Comparison of ENCODE assay signal across 1 cellular context in genomic region chr19:14363203-14364097, GRCh38.
A peak's percentile ranks its signal among the peaks of the same experiment; 100 is the strongest.
TF ChIP-seq lines count a peak whose summit lies in the region.

No MANE protein-coding gene starts in this region.

TF ChIP-seq in K562, 482 proteins besides CTCF, POLR2A, EP300 and RAD21 (continued from another document and continues in another):
- TF ChIP-seq ZNF592 (IDR thresholded peaks at IDR 0.05) = 0 out of 2 replicates have a peak, but pooled peaks have one; percentile 31
- TF ChIP-seq FOXA1 (IDR thresholded peaks at IDR 0.05; ENCODE audit: borderline replicate concordance) = no peak
- peak; percentile 74 for TF ChIP-seq NCOR1 (IDR thresholded peaks at IDR 0.05)
- TF ChIP-seq, protein P1, sequence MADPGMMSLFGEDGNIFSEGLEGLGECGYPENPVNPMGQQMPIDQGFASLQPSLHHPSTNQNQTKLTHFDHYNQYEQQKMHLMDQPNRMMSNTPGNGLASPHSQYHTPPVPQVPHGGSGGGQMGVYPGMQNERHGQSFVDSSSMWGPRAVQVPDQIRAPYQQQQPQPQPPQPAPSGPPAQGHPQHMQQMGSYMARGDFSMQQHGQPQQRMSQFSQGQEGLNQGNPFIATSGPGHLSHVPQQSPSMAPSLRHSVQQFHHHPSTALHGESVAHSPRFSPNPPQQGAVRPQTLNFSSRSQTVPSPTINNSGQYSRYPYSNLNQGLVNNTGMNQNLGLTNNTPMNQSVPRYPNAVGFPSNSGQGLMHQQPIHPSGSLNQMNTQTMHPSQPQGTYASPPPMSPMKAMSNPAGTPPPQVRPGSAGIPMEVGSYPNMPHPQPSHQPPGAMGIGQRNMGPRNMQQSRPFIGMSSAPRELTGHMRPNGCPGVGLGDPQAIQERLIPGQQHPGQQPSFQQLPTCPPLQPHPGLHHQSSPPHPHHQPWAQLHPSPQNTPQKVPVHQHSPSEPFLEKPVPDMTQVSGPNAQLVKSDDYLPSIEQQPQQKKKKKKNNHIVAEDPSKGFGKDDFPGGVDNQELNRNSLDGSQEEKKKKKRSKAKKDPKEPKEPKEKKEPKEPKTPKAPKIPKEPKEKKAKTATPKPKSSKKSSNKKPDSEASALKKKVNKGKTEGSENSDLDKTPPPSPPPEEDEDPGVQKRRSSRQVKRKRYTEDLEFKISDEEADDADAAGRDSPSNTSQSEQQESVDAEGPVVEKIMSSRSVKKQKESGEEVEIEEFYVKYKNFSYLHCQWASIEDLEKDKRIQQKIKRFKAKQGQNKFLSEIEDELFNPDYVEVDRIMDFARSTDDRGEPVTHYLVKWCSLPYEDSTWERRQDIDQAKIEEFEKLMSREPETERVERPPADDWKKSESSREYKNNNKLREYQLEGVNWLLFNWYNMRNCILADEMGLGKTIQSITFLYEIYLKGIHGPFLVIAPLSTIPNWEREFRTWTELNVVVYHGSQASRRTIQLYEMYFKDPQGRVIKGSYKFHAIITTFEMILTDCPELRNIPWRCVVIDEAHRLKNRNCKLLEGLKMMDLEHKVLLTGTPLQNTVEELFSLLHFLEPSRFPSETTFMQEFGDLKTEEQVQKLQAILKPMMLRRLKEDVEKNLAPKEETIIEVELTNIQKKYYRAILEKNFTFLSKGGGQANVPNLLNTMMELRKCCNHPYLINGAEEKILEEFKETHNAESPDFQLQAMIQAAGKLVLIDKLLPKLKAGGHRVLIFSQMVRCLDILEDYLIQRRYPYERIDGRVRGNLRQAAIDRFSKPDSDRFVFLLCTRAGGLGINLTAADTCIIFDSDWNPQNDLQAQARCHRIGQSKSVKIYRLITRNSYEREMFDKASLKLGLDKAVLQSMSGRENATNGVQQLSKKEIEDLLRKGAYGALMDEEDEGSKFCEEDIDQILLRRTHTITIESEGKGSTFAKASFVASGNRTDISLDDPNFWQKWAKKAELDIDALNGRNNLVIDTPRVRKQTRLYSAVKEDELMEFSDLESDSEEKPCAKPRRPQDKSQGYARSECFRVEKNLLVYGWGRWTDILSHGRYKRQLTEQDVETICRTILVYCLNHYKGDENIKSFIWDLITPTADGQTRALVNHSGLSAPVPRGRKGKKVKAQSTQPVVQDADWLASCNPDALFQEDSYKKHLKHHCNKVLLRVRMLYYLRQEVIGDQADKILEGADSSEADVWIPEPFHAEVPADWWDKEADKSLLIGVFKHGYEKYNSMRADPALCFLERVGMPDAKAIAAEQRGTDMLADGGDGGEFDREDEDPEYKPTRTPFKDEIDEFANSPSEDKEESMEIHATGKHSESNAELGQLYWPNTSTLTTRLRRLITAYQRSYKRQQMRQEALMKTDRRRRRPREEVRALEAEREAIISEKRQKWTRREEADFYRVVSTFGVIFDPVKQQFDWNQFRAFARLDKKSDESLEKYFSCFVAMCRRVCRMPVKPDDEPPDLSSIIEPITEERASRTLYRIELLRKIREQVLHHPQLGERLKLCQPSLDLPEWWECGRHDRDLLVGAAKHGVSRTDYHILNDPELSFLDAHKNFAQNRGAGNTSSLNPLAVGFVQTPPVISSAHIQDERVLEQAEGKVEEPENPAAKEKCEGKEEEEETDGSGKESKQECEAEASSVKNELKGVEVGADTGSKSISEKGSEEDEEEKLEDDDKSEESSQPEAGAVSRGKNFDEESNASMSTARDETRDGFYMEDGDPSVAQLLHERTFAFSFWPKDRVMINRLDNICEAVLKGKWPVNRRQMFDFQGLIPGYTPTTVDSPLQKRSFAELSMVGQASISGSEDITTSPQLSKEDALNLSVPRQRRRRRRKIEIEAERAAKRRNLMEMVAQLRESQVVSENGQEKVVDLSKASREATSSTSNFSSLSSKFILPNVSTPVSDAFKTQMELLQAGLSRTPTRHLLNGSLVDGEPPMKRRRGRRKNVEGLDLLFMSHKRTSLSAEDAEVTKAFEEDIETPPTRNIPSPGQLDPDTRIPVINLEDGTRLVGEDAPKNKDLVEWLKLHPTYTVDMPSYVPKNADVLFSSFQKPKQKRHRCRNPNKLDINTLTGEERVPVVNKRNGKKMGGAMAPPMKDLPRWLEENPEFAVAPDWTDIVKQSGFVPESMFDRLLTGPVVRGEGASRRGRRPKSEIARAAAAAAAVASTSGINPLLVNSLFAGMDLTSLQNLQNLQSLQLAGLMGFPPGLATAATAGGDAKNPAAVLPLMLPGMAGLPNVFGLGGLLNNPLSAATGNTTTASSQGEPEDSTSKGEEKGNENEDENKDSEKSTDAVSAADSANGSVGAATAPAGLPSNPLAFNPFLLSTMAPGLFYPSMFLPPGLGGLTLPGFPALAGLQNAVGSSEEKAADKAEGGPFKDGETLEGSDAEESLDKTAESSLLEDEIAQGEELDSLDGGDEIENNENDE (IDR thresholded peaks at IDR 0.05; ENCODE audit: low read depth, low read length) = no peak
- peak; percentile 67 for TF ChIP-seq NEUROD1 (IDR thresholded peaks at IDR 0.05; ENCODE audit: borderline replicate concordance, low read depth, low read length, partially characterized antibody)
- TF ChIP-seq CEBPB (tag; IDR thresholded peaks at IDR 0.05) = no peak
- peak; percentile 73 for TF ChIP-seq CBFA2T3 (IDR thresholded peaks at IDR 0.05)
- TF ChIP-seq, protein P2, sequence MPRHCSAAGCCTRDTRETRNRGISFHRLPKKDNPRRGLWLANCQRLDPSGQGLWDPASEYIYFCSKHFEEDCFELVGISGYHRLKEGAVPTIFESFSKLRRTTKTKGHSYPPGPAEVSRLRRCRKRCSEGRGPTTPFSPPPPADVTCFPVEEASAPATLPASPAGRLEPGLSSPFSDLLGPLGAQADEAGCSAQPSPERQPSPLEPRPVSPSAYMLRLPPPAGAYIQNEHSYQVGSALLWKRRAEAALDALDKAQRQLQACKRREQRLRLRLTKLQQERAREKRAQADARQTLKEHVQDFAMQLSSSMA (CRISPR knock-in tag; IDR thresholded peaks at IDR 0.05) = no peak
- no peak for TF ChIP-seq ASH1L (IDR thresholded peaks at IDR 0.05; ENCODE audit: borderline replicate concordance, low read depth, partially characterized antibody)
- no peak for TF ChIP-seq ZNF324 (CRISPR knock-in tag; IDR thresholded peaks at IDR 0.05)
- TF ChIP-seq DACH1 (IDR thresholded peaks at IDR 0.05; ENCODE audit: partially characterized antibody) = no peak
- TF ChIP-seq CAMTA2 (CRISPR knock-in tag; conservative IDR thresholded peaks at IDR 0.05) = no peak
- TF ChIP-seq PHTF2 (CRISPR knock-in tag; IDR thresholded peaks at IDR 0.05) = no peak
- TF ChIP-seq ZNF584 (CRISPR knock-in tag; IDR thresholded peaks at IDR 0.05; ENCODE audit: low read depth) = no peak
- TF ChIP-seq KHSRP (IDR thresholded peaks at IDR 0.05) = no peak
- no peak for TF ChIP-seq FOXJ3 (CRISPR knock-in tag; IDR thresholded peaks at IDR 0.05)
- no peak; a peak in 1 of 4 replicates for TF ChIP-seq ETV6 (IDR thresholded peaks at IDR 0.05; ENCODE audit: borderline replicate concordance in 1 of 2, low read depth in 2 of 2, low read length in 1 of 2)
- TF ChIP-seq ETV6 (CRISPR knock-in tag; IDR thresholded peaks at IDR 0.05; ENCODE audit: borderline replicate concordance) = no peak
- no peak for TF ChIP-seq IRF2 (CRISPR knock-in tag; IDR thresholded peaks at IDR 0.05)
- TF ChIP-seq TAF9B (IDR thresholded peaks at IDR 0.05; ENCODE audit: partially characterized antibody) = peak; percentile 49
- TF ChIP-seq ZNF133 (CRISPR knock-in tag; IDR thresholded peaks at IDR 0.05) = no peak
- TF ChIP-seq NR2C2 (CRISPR knock-in tag; IDR thresholded peaks at IDR 0.05) = no peak
- TF ChIP-seq NR2C2 (tag; IDR thresholded peaks at IDR 0.05) = no peak
- no peak for TF ChIP-seq THRAP3 (IDR thresholded peaks at IDR 0.05; ENCODE audit: borderline replicate concordance)
- no peak for TF ChIP-seq MXD1 (CRISPR knock-in tag; IDR thresholded peaks at IDR 0.05; ENCODE audit: borderline replicate concordance, poor library complexity, severe bottlenecking)
- no peak for TF ChIP-seq FOXA3 (CRISPR knock-in tag; conservative IDR thresholded peaks at IDR 0.05 in 1 of 2, IDR thresholded peaks at IDR 0.05 in 1 of 2)
- TF ChIP-seq, protein P3, sequence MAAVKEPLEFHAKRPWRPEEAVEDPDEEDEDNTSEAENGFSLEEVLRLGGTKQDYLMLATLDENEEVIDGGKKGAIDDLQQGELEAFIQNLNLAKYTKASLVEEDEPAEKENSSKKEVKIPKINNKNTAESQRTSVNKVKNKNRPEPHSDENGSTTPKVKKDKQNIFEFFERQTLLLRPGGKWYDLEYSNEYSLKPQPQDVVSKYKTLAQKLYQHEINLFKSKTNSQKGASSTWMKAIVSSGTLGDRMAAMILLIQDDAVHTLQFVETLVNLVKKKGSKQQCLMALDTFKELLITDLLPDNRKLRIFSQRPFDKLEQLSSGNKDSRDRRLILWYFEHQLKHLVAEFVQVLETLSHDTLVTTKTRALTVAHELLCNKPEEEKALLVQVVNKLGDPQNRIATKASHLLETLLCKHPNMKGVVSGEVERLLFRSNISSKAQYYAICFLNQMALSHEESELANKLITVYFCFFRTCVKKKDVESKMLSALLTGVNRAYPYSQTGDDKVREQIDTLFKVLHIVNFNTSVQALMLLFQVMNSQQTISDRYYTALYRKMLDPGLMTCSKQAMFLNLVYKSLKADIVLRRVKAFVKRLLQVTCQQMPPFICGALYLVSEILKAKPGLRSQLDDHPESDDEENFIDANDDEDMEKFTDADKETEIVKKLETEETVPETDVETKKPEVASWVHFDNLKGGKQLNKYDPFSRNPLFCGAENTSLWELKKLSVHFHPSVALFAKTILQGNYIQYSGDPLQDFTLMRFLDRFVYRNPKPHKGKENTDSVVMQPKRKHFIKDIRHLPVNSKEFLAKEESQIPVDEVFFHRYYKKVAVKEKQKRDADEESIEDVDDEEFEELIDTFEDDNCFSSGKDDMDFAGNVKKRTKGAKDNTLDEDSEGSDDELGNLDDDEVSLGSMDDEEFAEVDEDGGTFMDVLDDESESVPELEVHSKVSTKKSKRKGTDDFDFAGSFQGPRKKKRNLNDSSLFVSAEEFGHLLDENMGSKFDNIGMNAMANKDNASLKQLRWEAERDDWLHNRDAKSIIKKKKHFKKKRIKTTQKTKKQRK (IDR thresholded peaks at IDR 0.05; ENCODE audit: borderline replicate concordance, low read depth, low read length) = no peak
- no peak for TF ChIP-seq ZNF24 (IDR thresholded peaks at IDR 0.05)
- TF ChIP-seq AFF4 (CRISPR knock-in tag; IDR thresholded peaks at IDR 0.05) = 0 out of 2 replicates have a peak, but pooled peaks have one; percentile 28
- no peak for TF ChIP-seq MBD1 (CRISPR knock-in tag; IDR thresholded peaks at IDR 0.05)
- no peak for TF ChIP-seq SAFB (IDR thresholded peaks at IDR 0.05; ENCODE audit: borderline replicate concordance, low read depth, low read length)
